9 cellular contexts compared by ENCODE assay signal in genomic region chr17:80847506-80848230, GRCh38.
DNase-seq lines count a peak whose midpoint lies in the region; ATAC-seq and TF ChIP-seq lines count a peak whose summit lies in the region.
"Had no signal": no experiment of that assay in that cellular context is flagged by ENCODE, and none has a peak within 500 bp of the region (broad histone marks: within the 10 kb centered on the region; RNA-seq: fewer than 3 reads in every experiment).

No MANE protein-coding gene starts in this region.

- no peaks in the 10 kb centered on the region for H3K27me3 ChIP-seq in CD4-positive, CD25-positive, alpha-beta regulatory T cell (ENCODE audit: control insufficient read depth, insufficient read depth, low read length)

- no peaks in the 10 kb centered on the region for H3K27me3 Mint-ChIP-seq in CD4-positive, CD25-positive, alpha-beta regulatory T cell
- no peaks in the 10 kb centered on the region for H3K27me3 Mint-ChIP-seq in WTC11 (ENCODE audit: low read depth)
- peaks cover 8% of the 10 kb centered on the region for H3K27me3 Mint-ChIP-seq in endothelial cell (ENCODE audit: unreplicated experiment)

- H3K27ac ChIP-seq in CD4-positive, CD25-positive, alpha-beta regulatory T cell (ENCODE audit: insufficient read depth, low read length, poor library complexity, severe bottlenecking) = peak overlapping the region; percentile 72

- TF ChIP-seq CTCF in WTC11 (IDR thresholded peaks at IDR 0.05) (no peak), endothelial cell (IDR thresholded peaks at IDR 0.05; ENCODE audit: unreplicated experiment) (no peak)

- no peaks in the 10 kb centered on the region for H3K9me3 ChIP-seq in CD4-positive, CD25-positive, alpha-beta regulatory T cell (ENCODE audit: control insufficient read depth in 2 of 2, low read length in 2 of 2)

- peak overlapping the region; percentile 51 to 92 (median 89) for H3K27ac Mint-ChIP-seq in CD4-positive, CD25-positive, alpha-beta regulatory T cell
- H3K27ac Mint-ChIP-seq in activated naive CD4-positive, alpha-beta T cell treated with anti-CD3 and anti-CD28 coated beads, Interleukin-2, amount 50 U/mL, for 72 hours = peak overlapping the region; percentile 84 to 87
- H3K27ac Mint-ChIP-seq in WTC11 = no peak overlapping the region; the same call in 1 of the 2 replicates
- no peak overlapping the region for H3K27ac Mint-ChIP-seq in endothelial cell (ENCODE audit: unreplicated experiment)

- CTCF ChIA-PET in WTC11 (lab: Charles Lee) = no interaction called here

- H3K4me3 ChIP-seq in CD4-positive, CD25-positive, alpha-beta regulatory T cell (ENCODE audit: low read depth, low read length) = peak overlapping the region; percentile 26

- H3K4me1 ChIP-seq in CD4-positive, CD25-positive, alpha-beta regulatory T cell (ENCODE audit: control insufficient read depth, insufficient read depth, low read length, poor library complexity, severe bottlenecking) = peaks cover 32% of the 10 kb centered on the region

- H3K9me3 Mint-ChIP-seq in CD4-positive, CD25-positive, alpha-beta regulatory T cell = no peaks in the 10 kb centered on the region
- no peaks in the 10 kb centered on the region for H3K9me3 Mint-ChIP-seq in activated naive CD4-positive, alpha-beta T cell treated with anti-CD3 and anti-CD28 coated beads, Interleukin-2, amount 50 U/mL, for 72 hours
- H3K9me3 Mint-ChIP-seq in WTC11 (no peaks in the 10 kb centered on the region), endothelial cell (ENCODE audit: unreplicated experiment) (no peaks in the 10 kb centered on the region)

- peaks cover 6% of the 10 kb centered on the region for H3K36me3 Mint-ChIP-seq in CD4-positive, CD25-positive, alpha-beta regulatory T cell
- H3K36me3 Mint-ChIP-seq in activated naive CD4-positive, alpha-beta T cell treated with anti-CD3 and anti-CD28 coated beads, Interleukin-2, amount 50 U/mL, for 72 hours = peaks cover 25 to 31% of the 10 kb centered on the region in 2 donors
- H3K36me3 Mint-ChIP-seq in WTC11 (peaks cover 12% of the 10 kb centered on the region), endothelial cell (ENCODE audit: low read depth, unreplicated experiment) (peaks cover 24% of the 10 kb centered on the region)

- peak; percentile 26 to 99 (median 44) for DNase-seq in CD4-positive, CD25-positive, alpha-beta regulatory T cell
- DNase-seq in activated CD4-positive, alpha-beta T cell treated with anti-CD3 and anti-CD28 coated beads for 4 hours = peak; percentile 67 to 71
- peak; percentile 31 to 80 for DNase-seq in activated naive CD4-positive, alpha-beta T cell treated with anti-CD3 and anti-CD28 coated beads, Interleukin-2, amount 50 U/mL, for 72 hours (ENCODE audit: low spot score in 2 of 2)
- peak; percentile 45 for DNase-seq in stimulated activated CD4-positive, alpha-beta T cell treated with anti-CD3 and anti-CD28 coated beads, Interleukin-1b, Interleukin-23, amount 100 ng/mL, for 48 hours
- DNase-seq in WTC11 (ENCODE audit: low spot score) (no peak), endothelial cell (ENCODE audit: low spot score) (no peak), germinal center (ENCODE audit: low spot score) (no peak)
- DNase-seq: NCI-H146 had no signal

- peak overlapping the region; percentile 74 to 76 (median 74) for H3K4me3 Mint-ChIP-seq in CD4-positive, CD25-positive, alpha-beta regulatory T cell
- no peak overlapping the region for H3K4me3 Mint-ChIP-seq in WTC11
- no peak overlapping the region for H3K4me3 Mint-ChIP-seq in endothelial cell (ENCODE audit: unreplicated experiment)

- peak; percentile 92 to 94 for ATAC-seq in CD4-positive, CD25-positive, alpha-beta regulatory T cell (ENCODE audit: low read depth in 2 of 2)
- peak; percentile 78 to 79 for ATAC-seq in activated naive CD4-positive, alpha-beta T cell treated with anti-CD3 and anti-CD28 coated beads, Interleukin-2, amount 50 U/mL, for 72 hours
- ATAC-seq in GM18868 (IDR thresholded peaks at IDR 0.05; ENCODE audit: unreplicated experiment) (no peak), WTC11 (no peak)

- no peaks in the 10 kb centered on the region for H3K36me3 ChIP-seq in CD4-positive, CD25-positive, alpha-beta regulatory T cell (ENCODE audit: control insufficient read depth, insufficient read depth, low read length)

- POLR2A ChIA-PET in WTC11 (lab: Charles Lee) = no interaction called here

- H3K4me1 Mint-ChIP-seq in CD4-positive, CD25-positive, alpha-beta regulatory T cell = peaks cover 17 to 60% (median 30%) of the 10 kb centered on the region in 4 donors
- H3K4me1 Mint-ChIP-seq in WTC11 (peaks cover 13% of the 10 kb centered on the region), endothelial cell (ENCODE audit: unreplicated experiment) (peaks cover 5% of the 10 kb centered on the region)

TF ChIP-seq in WTC11, 78 proteins besides CTCF, POLR2A, EP300 and RAD21:
- TF ChIP-seq ZNF317 (CRISPR knock-in tag; IDR thresholded peaks at IDR 0.05; ENCODE audit: borderline replicate concordance, low read depth) (no peak), HMGA2 (CRISPR knock-in tag; IDR thresholded peaks at IDR 0.05) (no peak), GABPB1 (CRISPR knock-in tag; IDR thresholded peaks at IDR 0.05) (no peak), ZMAT4 (CRISPR knock-in tag; IDR thresholded peaks at IDR 0.05) (no peak), ZNF219 (CRISPR knock-in tag; IDR thresholded peaks at IDR 0.05; ENCODE audit: borderline replicate concordance) (no peak), ATF6 (CRISPR knock-in tag; IDR thresholded peaks at IDR 0.05) (no peak), ATF1 (CRISPR knock-in tag; IDR thresholded peaks at IDR 0.05) (no peak)

Comparison
In these comparisons a context has a peak if more than half of its experiments do, and no peak if none do; other contexts are left out.
1. ATAC-seq: peak in CD4-positive, CD25-positive, alpha-beta regulatory T cell (2 of 2) and activated naive CD4-positive, alpha-beta T cell treated with anti-CD3 and anti-CD28 coated beads, Interleukin-2, amount 50 U/mL, for 72 hours (2 of 2); none in GM18868 (single experiment) and WTC11 (single experiment).
2. DNase-seq: peak in CD4-positive, CD25-positive, alpha-beta regulatory T cell (3 of 3), activated CD4-positive, alpha-beta T cell treated with anti-CD3 and anti-CD28 coated beads for 4 hours (2 of 2), activated naive CD4-positive, alpha-beta T cell treated with anti-CD3 and anti-CD28 coated beads, Interleukin-2, amount 50 U/mL, for 72 hours (2 of 2) and stimulated activated CD4-positive, alpha-beta T cell treated with anti-CD3 and anti-CD28 coated beads, Interleukin-1b, Interleukin-23, amount 100 ng/mL, for 48 hours (single experiment); none in WTC11 (single experiment), endothelial cell (single experiment) and germinal center (single experiment).
3. H3K27ac Mint-ChIP-seq: peak in CD4-positive, CD25-positive, alpha-beta regulatory T cell (3 of 3) and activated naive CD4-positive, alpha-beta T cell treated with anti-CD3 and anti-CD28 coated beads, Interleukin-2, amount 50 U/mL, for 72 hours (2 of 2); none in WTC11 (single experiment) and endothelial cell (single experiment).
4. H3K4me3 Mint-ChIP-seq: peak in CD4-positive, CD25-positive, alpha-beta regulatory T cell (4 of 4); none in WTC11 (single experiment) and endothelial cell (single experiment).